ENCODE assay signal across 8 cellular contexts in the genomic region with DNA sequence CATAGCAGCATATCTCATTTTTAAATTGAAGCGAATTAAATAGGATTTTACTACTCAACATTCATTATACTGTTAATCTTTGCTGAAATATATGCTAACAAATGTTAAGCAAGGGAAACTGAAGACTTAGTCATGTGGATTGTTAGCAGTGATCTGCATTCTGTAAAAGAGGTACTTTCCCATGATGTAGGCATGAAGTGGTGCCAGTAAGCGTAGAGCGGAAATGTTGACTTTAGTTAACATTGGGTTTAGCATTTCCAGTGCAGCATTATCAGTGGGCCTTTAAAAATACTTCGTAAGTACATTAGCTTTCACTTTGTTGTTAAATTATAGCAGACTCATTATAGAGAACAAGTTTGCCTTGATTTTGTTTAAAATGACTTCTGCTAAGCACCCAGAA.
DNase-seq lines count a peak whose midpoint lies in the region; ATAC-seq and TF ChIP-seq lines count a peak whose summit lies in the region.

No MANE protein-coding gene starts in this region.

- H3K4me1 ChIP-seq in lower lobe of right lung: peaks cover 15% of the 10 kb centered on the region
- H3K4me1 ChIP-seq in neural progenitor cell: no peaks in the 10 kb centered on the region

- no peaks in the 10 kb centered on the region for H3K27me3 Mint-ChIP-seq in activated T-helper 2 cell treated with anti-CD3 and anti-CD28 coated beads, Interferon-gamma antibody, Interleukin-2, Interleukin-4, amounts not matched to agents 10 μg/mL and 5 μg/mL and 100 μg/mL, durations not matched to agents 14 hours and 24 hours and 36 hours (ENCODE audit: low read depth)
- peaks cover 2% of the 10 kb centered on the region for H3K27me3 Mint-ChIP-seq in neural progenitor cell (ENCODE audit: insufficient read depth, low read depth)

- intact Hi-C loops in activated T-helper 2 cell treated with anti-CD3 and anti-CD28 coated beads, Interferon-gamma antibody, Interleukin-2, Interleukin-4, amounts not matched to agents 10 μg/mL and 5 μg/mL and 100 μg/mL, durations not matched to agents 14 hours and 24 hours and 36 hours (cut with micrococcal nuclease): loop anchor here (1.0 to 5.0 kb wide), 5 partner anchors 10 to 230 kb away; no protein-coding TSS in a partner anchor
- intact Hi-C loops in lower lobe of right lung (cut with DNase I): no loop called here

- no peak overlapping the region for H2AFZ ChIP-seq in neural progenitor cell (replicated peaks)

- peak overlapping the region; percentile 22 for H3K27ac ChIP-seq in lower lobe of right lung
- no peak overlapping the region for H3K27ac ChIP-seq in neural progenitor cell

- no peak overlapping the region for H3K4me2 ChIP-seq in neural progenitor cell

- H3K4me3 ChIP-seq in lower lobe of right lung: no peak overlapping the region
- no peak overlapping the region for H3K4me3 ChIP-seq in neural progenitor cell

- H3K79me2 ChIP-seq in neural progenitor cell (ENCODE audit: low read depth): no peaks in the 10 kb centered on the region

- peak overlapping the region; percentile 94 for H3K27ac Mint-ChIP-seq in activated T-helper 2 cell treated with anti-CD3 and anti-CD28 coated beads, Interferon-gamma antibody, Interleukin-2, Interleukin-4, amounts not matched to agents 10 μg/mL and 5 μg/mL and 100 μg/mL, durations not matched to agents 14 hours and 24 hours and 36 hours
- H3K27ac Mint-ChIP-seq in neural progenitor cell: no peak overlapping the region

- peak; percentile 45 for DNase-seq in activated T-helper 2 cell treated with anti-CD3 and anti-CD28 coated beads, Interferon-gamma antibody, Interleukin-2, Interleukin-4, amounts not matched to agents 10 μg/mL and 5 μg/mL and 100 μg/mL, durations not matched to agents 14 hours and 24 hours and 36 hours (ENCODE audit: low spot score)
- DNase-seq in lower lobe of right lung (no peak), HCEC 1CT (no peak), EL (no peak), hypothalamus (lab: John Stamatoyannopoulos, UW) (no peak), neural progenitor cell (ENCODE audit: low spot score) (no peak)

- no peak for TF ChIP-seq CTCF in lower lobe of right lung (IDR thresholded peaks at IDR 0.05)
- TF ChIP-seq CTCF in neural progenitor cell (IDR thresholded peaks at IDR 0.05): no peak

- peak overlapping the region; percentile 63 for H3K4me3 Mint-ChIP-seq in activated T-helper 2 cell treated with anti-CD3 and anti-CD28 coated beads, Interferon-gamma antibody, Interleukin-2, Interleukin-4, amounts not matched to agents 10 μg/mL and 5 μg/mL and 100 μg/mL, durations not matched to agents 14 hours and 24 hours and 36 hours (ENCODE audit: low read depth)
- no peak overlapping the region for H3K4me3 Mint-ChIP-seq in neural progenitor cell

- peaks cover 67% of the 10 kb centered on the region for H3K4me1 Mint-ChIP-seq in activated T-helper 2 cell treated with anti-CD3 and anti-CD28 coated beads, Interferon-gamma antibody, Interleukin-2, Interleukin-4, amounts not matched to agents 10 μg/mL and 5 μg/mL and 100 μg/mL, durations not matched to agents 14 hours and 24 hours and 36 hours (ENCODE audit: low read depth)
- H3K4me1 Mint-ChIP-seq in neural progenitor cell: no peaks in the 10 kb centered on the region

- ATAC-seq in GM19035 (IDR thresholded peaks at IDR 0.05; ENCODE audit: unreplicated experiment) (peak; percentile 58), HG02938 (IDR thresholded peaks at IDR 0.05; ENCODE audit: unreplicated experiment) (peak; percentile 61), lower lobe of right lung (peak; percentile 80 to 95)

- H3F3A ChIP-seq in neural progenitor cell (ENCODE audit: low read depth): no peaks in the 10 kb centered on the region

- H4K20me1 ChIP-seq in neural progenitor cell (ENCODE audit: low read depth): no peaks in the 10 kb centered on the region

- H3K36me3 Mint-ChIP-seq in activated T-helper 2 cell treated with anti-CD3 and anti-CD28 coated beads, Interferon-gamma antibody, Interleukin-2, Interleukin-4, amounts not matched to agents 10 μg/mL and 5 μg/mL and 100 μg/mL, durations not matched to agents 14 hours and 24 hours and 36 hours (ENCODE audit: low read depth): peaks cover 90% of the 10 kb centered on the region
- H3K36me3 Mint-ChIP-seq in neural progenitor cell: peaks cover 51% of the 10 kb centered on the region

- H3K27me3 ChIP-seq in lower lobe of right lung (ENCODE audit: low read depth) (no peaks in the 10 kb centered on the region), neural progenitor cell (no peaks in the 10 kb centered on the region)

- no peaks in the 10 kb centered on the region for H3K9me3 Mint-ChIP-seq in activated T-helper 2 cell treated with anti-CD3 and anti-CD28 coated beads, Interferon-gamma antibody, Interleukin-2, Interleukin-4, amounts not matched to agents 10 μg/mL and 5 μg/mL and 100 μg/mL, durations not matched to agents 14 hours and 24 hours and 36 hours
- H3K9me3 Mint-ChIP-seq in neural progenitor cell: no peaks in the 10 kb centered on the region

- no peak overlapping the region for H3K9ac ChIP-seq in neural progenitor cell

- H3K36me3 ChIP-seq in lower lobe of right lung: peaks cover 57% of the 10 kb centered on the region
- no peaks in the 10 kb centered on the region for H3K36me3 ChIP-seq in neural progenitor cell

- H3K9me3 ChIP-seq in lower lobe of right lung: no peaks in the 10 kb centered on the region
- no peaks in the 10 kb centered on the region for H3K9me3 ChIP-seq in neural progenitor cell (ENCODE audit: low read depth)
